In genomic region chr6:5619249-5619648, GRCh38 we compare ENCODE assay signal across 12 cellular contexts.
DNase-seq lines count a peak whose midpoint lies in the region; ATAC-seq and TF ChIP-seq lines count a peak whose summit lies in the region.
"Had no signal": no experiment of that assay in that cellular context is flagged by ENCODE, and none has a peak within 500 bp of the region (broad histone marks: within the 10 kb centered on the region; RNA-seq: fewer than 3 reads in every experiment).

No MANE protein-coding gene starts in this region.

- intact Hi-C loops in activated CD4-positive, alpha-beta T cell treated with anti-CD3 and anti-CD28 coated beads, Interleukin-2, amount 10 ng/mL, durations not matched to agents 24 days and 14 days (cut with micrococcal nuclease): no loop called here
- intact Hi-C loops in body of pancreas (cut with DNase I): no loop called here

- H3K27ac Mint-ChIP-seq in activated CD4-positive, alpha-beta T cell treated with anti-CD3 and anti-CD28 coated beads, Interleukin-2, amount 10 ng/mL, durations not matched to agents 24 days and 14 days: peak overlapping the region; percentile 18
- no peak overlapping the region for H3K27ac Mint-ChIP-seq in type B pancreatic cell

- H3K4me1 ChIP-seq in body of pancreas: no peaks in the 10 kb centered on the region

- H3K4me1 Mint-ChIP-seq in activated CD4-positive, alpha-beta T cell treated with anti-CD3 and anti-CD28 coated beads, Interleukin-2, amount 10 ng/mL, durations not matched to agents 24 days and 14 days: peaks cover 12% of the 10 kb centered on the region
- no peaks in the 10 kb centered on the region for H3K4me1 Mint-ChIP-seq in type B pancreatic cell (ENCODE audit: unreplicated experiment)

- ATAC-seq in GM18907 (IDR thresholded peaks at IDR 0.05; ENCODE audit: unreplicated experiment) (peak; percentile 79), HG02943 (IDR thresholded peaks at IDR 0.05; ENCODE audit: low read depth, unreplicated experiment) (peak; percentile 61), body of pancreas (no peak), GM19463 (IDR thresholded peaks at IDR 0.05; ENCODE audit: unreplicated experiment) (no peak)

- DNase-seq in activated CD4-positive, alpha-beta T cell treated with anti-CD3 and anti-CD28 coated beads, Interleukin-2, amount 10 ng/mL, durations not matched to agents 24 days and 14 days: peak; percentile 80
- peak; percentile 25 to 28 for DNase-seq in stimulated activated CD4-positive, alpha-beta T cell treated with anti-CD3 and anti-CD28 coated beads, Interleukin-2, amount 100 ng/mL, for 24 hours
- DNase-seq in NCI-H2171 treated with DMSO at 0.1 percent for 48 hours (lab: John Stamatoyannopoulos, UW): no peak
- DNase-seq in body of pancreas: no peak
- no peak for DNase-seq in type B pancreatic cell (ENCODE audit: extremely low spot score, unreplicated experiment)
- DNase-seq: caudate nucleus, GF-D8, NCI-H187 had no signal

- peaks cover 1% of the 10 kb centered on the region for H3K36me3 Mint-ChIP-seq in activated CD4-positive, alpha-beta T cell treated with anti-CD3 and anti-CD28 coated beads, Interleukin-2, amount 10 ng/mL, durations not matched to agents 24 days and 14 days (ENCODE audit: low read depth)
- H3K36me3 Mint-ChIP-seq in type B pancreatic cell: peaks cover 12% of the 10 kb centered on the region

- peak overlapping the region; percentile 6 for H3K4me3 Mint-ChIP-seq in activated CD4-positive, alpha-beta T cell treated with anti-CD3 and anti-CD28 coated beads, Interleukin-2, amount 10 ng/mL, durations not matched to agents 24 days and 14 days
- H3K4me3 Mint-ChIP-seq in type B pancreatic cell: no peak overlapping the region

- TF ChIP-seq POLR2A in body of pancreas (IDR thresholded peaks at IDR 0.05): no peak

- H3K36me3 ChIP-seq in body of pancreas (replicated peaks in 1 of 2; ENCODE audit: insufficient read depth in 1 of 2, low read depth in 2 of 2): no peaks in the 10 kb centered on the region
- H3K36me3 ChIP-seq: neutrophil had no signal

- no peak overlapping the region for H3K27ac ChIP-seq in body of pancreas
- H3K27ac ChIP-seq: neutrophil had no signal

- TF ChIP-seq CTCF in body of pancreas (IDR thresholded peaks at IDR 0.05) (no peak), type B pancreatic cell (conservative IDR thresholded peaks at IDR 0.05) (no peak)

- WGBS in body of pancreas, 2 donors: 81 to 94% methylated on average over 3 of the region's 3 CpGs

- no peaks in the 10 kb centered on the region for H3K9me3 ChIP-seq in body of pancreas
- H3K9me3 ChIP-seq: neutrophil had no signal

- no peaks in the 10 kb centered on the region for H3K27me3 Mint-ChIP-seq in activated CD4-positive, alpha-beta T cell treated with anti-CD3 and anti-CD28 coated beads, Interleukin-2, amount 10 ng/mL, durations not matched to agents 24 days and 14 days
- H3K27me3 Mint-ChIP-seq in type B pancreatic cell: no peaks in the 10 kb centered on the region

- no peaks in the 10 kb centered on the region for H3K9me3 Mint-ChIP-seq in activated CD4-positive, alpha-beta T cell treated with anti-CD3 and anti-CD28 coated beads, Interleukin-2, amount 10 ng/mL, durations not matched to agents 24 days and 14 days
- peaks cover 4% of the 10 kb centered on the region for H3K9me3 Mint-ChIP-seq in type B pancreatic cell

- H3K27me3 ChIP-seq in body of pancreas: no peaks in the 10 kb centered on the region
- H3K27me3 ChIP-seq: neutrophil had no signal

- H3K4me3 ChIP-seq in body of pancreas: no peak overlapping the region

Comparison
In these comparisons a context has a peak if more than half of its experiments do, and no peak if none do; other contexts are left out.
1. ATAC-seq: peak in GM18907 (single experiment) and HG02943 (single experiment); none in body of pancreas (single experiment) and GM19463 (single experiment).
2. DNase-seq: peak in activated CD4-positive, alpha-beta T cell treated with anti-CD3 and anti-CD28 coated beads, Interleukin-2, amount 10 ng/mL, durations not matched to agents 24 days and 14 days (single experiment) and stimulated activated CD4-positive, alpha-beta T cell treated with anti-CD3 and anti-CD28 coated beads, Interleukin-2, amount 100 ng/mL, for 24 hours (2 of 2); none in NCI-H2171 treated with DMSO at 0.1 percent for 48 hours (single experiment), body of pancreas (0 of 4) and type B pancreatic cell (single experiment).